In genomic region chr12:14395059-14395778, GRCh38 we compare ENCODE assay signal across 9 cellular contexts. TPM values are rescaled to one million over a fixed set of nuclear protein-coding genes. Genes with fewer than 3 reads are reported as not detected.
DNase-seq lines count a peak whose midpoint lies in the region; ATAC-seq and TF ChIP-seq lines count a peak whose summit lies in the region.
"Had no signal": no experiment of that assay in that cellular context is flagged by ENCODE, and none has a peak within 500 bp of the region (broad histone marks: within the 10 kb centered on the region; RNA-seq: fewer than 3 reads in every experiment).

No MANE protein-coding gene starts in this region.

- H3K4me3 ChIP-seq in Peyer's patch (peak overlapping the region in 2 of 4 donors; percentile 5 to 7), upper lobe of left lung (peak overlapping the region in 1 of 4 donors; percentile 4)
- H3K4me3 ChIP-seq: lung had no signal

- peaks cover 0 to 15% (median 0%) of the 10 kb centered on the region in 4 donors for H3K4me1 ChIP-seq in Peyer's patch
- H3K4me1 ChIP-seq in upper lobe of left lung: peaks cover 22 to 36% (median 30%) of the 10 kb centered on the region in 4 donors

- DNase-seq in Peyer's patch: no peak
- no peak for DNase-seq in left ventricle myocardium superior
- DNase-seq in upper lobe of left lung: no peak
- no peak for DNase-seq in NCI-H1436 (lab: John Stamatoyannopoulos, UW)
- no peak for DNase-seq in HT-29 (ENCODE audit: low spot score)
- DNase-seq in NCI-H82 treated with DMSO at 0.1 percent for 48 hours (lab: John Stamatoyannopoulos, UW; ENCODE audit: unreplicated experiment): no peak

- no peak for TF ChIP-seq CTCF in Peyer's patch (IDR thresholded peaks at IDR 0.05)
- no peak for TF ChIP-seq CTCF in upper lobe of left lung (IDR thresholded peaks at IDR 0.05)

- no peak for TF ChIP-seq EP300 in upper lobe of left lung (IDR thresholded peaks at IDR 0.05)

- ATAC-seq in GM18909 (IDR thresholded peaks at IDR 0.05; ENCODE audit: poor library complexity, unreplicated experiment): peak; percentile 54
- peak; percentile 51 for ATAC-seq in HG02678 (IDR thresholded peaks at IDR 0.05; ENCODE audit: unreplicated experiment)
- ATAC-seq in left ventricle myocardium superior: peak; percentile 27
- no peak for ATAC-seq in upper lobe of left lung (ENCODE audit: low FRiP score in 2 of 2)

- H3K9me3 ChIP-seq in Peyer's patch: no peaks in the 10 kb centered on the region
- peaks cover 0 to 4% (median 1%) of the 10 kb centered on the region in 4 donors for H3K9me3 ChIP-seq in upper lobe of left lung

- TF ChIP-seq POLR2A in Peyer's patch (IDR thresholded peaks at IDR 0.05) (no peak), upper lobe of left lung (IDR thresholded peaks at IDR 0.05) (no peak)

- H3K27ac ChIP-seq in Peyer's patch (peak overlapping the region; percentile 40 to 67 (median 66)), upper lobe of left lung (peak overlapping the region in 3 of 4 donors; percentile 58 to 72 (median 64))

- no peaks in the 10 kb centered on the region for H3K27me3 ChIP-seq in Peyer's patch
- H3K27me3 ChIP-seq in upper lobe of left lung: no peaks in the 10 kb centered on the region

- 31 to 42% methylated on average over 3 of the region's 3 CpGs for WGBS in upper lobe of left lung, 2 donors

- intact Hi-C loops in left ventricle myocardium superior (cut with micrococcal nuclease): no loop called here

- no peaks in the 10 kb centered on the region for H3K36me3 ChIP-seq in Peyer's patch
- no peaks in the 10 kb centered on the region for H3K36me3 ChIP-seq in upper lobe of left lung

RNA-seq across cellular contexts. Expression of gene ATF7IP, which starts 29.7 kb away (rescaled TPM):
- total RNA-seq in Peyer's patch: 100 to 1,000 TPM in 1 of 4 donors, 10 to 100 TPM in 3; 24.3 to 193 (median 39.0) TPM
- total RNA-seq in left ventricle myocardium superior: 58.5 TPM
- total RNA-seq in upper lobe of left lung: 10 to 100 TPM; 20.5 to 65.5 (median 55.9) TPM
- total RNA-seq in HT-29 (2014; rRNA removed; shearing (Covaris generic)): 10.4 and 11.1 TPM in 2 replicates

Comparison
In these comparisons a context has a peak if more than half of its experiments do, and no peak if none do; other contexts are left out.
1. ATAC-seq: peak in GM18909 (single experiment), HG02678 (single experiment) and left ventricle myocardium superior (single experiment); none in upper lobe of left lung (0 of 2).